7 cellular contexts compared by ENCODE assay signal in the genomic region with DNA sequence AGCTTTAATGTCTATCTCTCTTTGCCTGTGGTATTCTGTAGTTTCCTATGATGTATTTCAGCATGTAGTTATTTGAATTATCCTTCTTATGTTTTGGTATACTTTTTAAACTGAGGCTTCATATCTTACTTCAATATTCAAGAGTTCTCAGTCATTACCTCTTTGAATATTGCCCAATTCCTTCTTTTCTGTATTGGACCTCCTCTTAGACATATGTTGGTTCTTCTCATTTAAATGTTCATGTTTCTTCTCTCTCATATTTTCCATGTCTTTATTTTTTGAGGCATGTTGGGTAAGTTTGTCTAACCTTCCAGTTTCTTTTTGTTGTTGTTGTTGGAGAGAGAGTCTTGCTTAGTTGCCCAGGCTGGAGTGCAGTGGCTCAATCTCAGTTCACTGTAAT.
"Had no signal": no experiment of that assay in that cellular context is flagged by ENCODE, and none has a peak within 500 bp of the region (broad histone marks: within the 10 kb centered on the region; RNA-seq: fewer than 3 reads in every experiment).

No MANE protein-coding gene starts in this region.

- ATAC-seq: HepG2 had no signal

- H3K9ac ChIP-seq: KMS-11 had no signal

- FAIRE-seq: HepG2, HTR-8/SVneo had no signal

- DNase-seq: IMR-90, KBM-7, KG1 had no signal

- H3K27ac ChIP-seq: HL-60, KMS-11 had no signal

- H3K4me2 ChIP-seq: KMS-11 had no signal
